Comparison of ENCODE assay signal across 18 cellular contexts in genomic region chr13:33462109-33462508, GRCh38.
DNase-seq lines count a peak whose midpoint lies in the region; ATAC-seq and TF ChIP-seq lines count a peak whose summit lies in the region.
"Had no signal": no experiment of that assay in that cellular context is flagged by ENCODE, and none has a peak within 500 bp of the region (broad histone marks: within the 10 kb centered on the region; RNA-seq: fewer than 3 reads in every experiment).

No MANE protein-coding gene starts in this region.

- H3K18ac ChIP-seq in mesenchymal stem cell (ENCODE audit: low read depth in 1 of 2, low read length in 2 of 2) = no peak overlapping the region

- no peaks in the 10 kb centered on the region for H3K9me3 Mint-ChIP-seq in activated T-helper 17 cell treated with anti-CD3 and anti-CD28 coated beads, Interleukin-2, amount 50 U/mL, for 72 hours
- H3K9me3 Mint-ChIP-seq in activated T-helper 1 cell treated with anti-CD3 and anti-CD28 coated beads, Interleukin-12 subunit alpha, Interleukin-12 subunit beta, Interleukin-2, Interleukin-4 antibody, amounts not matched to agents 30 ng/mL and 10 ng/mL and 1 ng/mL, durations not matched to agents 14 hours and 24 hours and 36 hours = no peaks in the 10 kb centered on the region

- H3K4ac ChIP-seq in mesenchymal stem cell (ENCODE audit: low read depth in 1 of 2, low read length in 2 of 2) = no peak overlapping the region

- H3K4me3 ChIP-seq in fibroblast of mammary gland (ENCODE audit: control insufficient read depth, low read depth, low read length) (no peak overlapping the region), mesenchymal stem cell (ENCODE audit: insufficient read depth in 1 of 2, low read depth in 1 of 2, low read length in 2 of 2) (no peak overlapping the region)
- H3K4me3 ChIP-seq: BLaER1 treated with 17β-estradiol and CSF1 and Interleukin-3, amounts not matched to agents 10 nM and 100 nM had no signal

- peak overlapping the region; percentile 52 for H2BK15ac ChIP-seq in mesenchymal stem cell (ENCODE audit: low read depth, poor library complexity, severe bottlenecking)

- no peak overlapping the region for H2BK120ac ChIP-seq in mesenchymal stem cell (ENCODE audit: low read depth, low read length)

- H3K23ac ChIP-seq in mesenchymal stem cell (ENCODE audit: low read length in 2 of 2) = no peak overlapping the region

- intact Hi-C loops in activated T-helper 1 cell treated with anti-CD3 and anti-CD28 coated beads, Interleukin-12 subunit alpha, Interleukin-12 subunit beta, Interleukin-2, Interleukin-4 antibody, amounts not matched to agents 30 ng/mL and 10 ng/mL and 1 ng/mL, durations not matched to agents 14 hours and 24 hours and 36 hours (cut with micrococcal nuclease) = no loop called here

- DNase-seq in amniotic epithelial cell (ENCODE audit: low read depth) = peak; percentile 2
- DNase-seq in fibroblast of mammary gland (ENCODE audit: low read depth) = peak; percentile 22
- no peak for DNase-seq in mesenchymal stem cell
- peak; percentile 55 for DNase-seq in stromal cell of bone marrow (ENCODE audit: low read depth)
- no peak for DNase-seq in activated T-helper 1 cell treated with anti-CD3 and anti-CD28 coated beads, Interleukin-12 subunit alpha, Interleukin-12 subunit beta, Interleukin-2, Interleukin-4 antibody, amounts not matched to agents 30 ng/mL and 10 ng/mL and 1 ng/mL, durations not matched to agents 14 hours and 24 hours and 36 hours (ENCODE audit: low spot score)
- DNase-seq in NCI-H2107 (lab: John Stamatoyannopoulos, UW) = no peak
- DNase-seq: 8988T; ACHN; Caco-2; Calu3; CD4-positive, alpha-beta T cell; CD8-positive, alpha-beta T cell; DMS79 treated with DMSO at 0.1 percent for 48 hours; GF-D8 had no signal

- H3K4me1 Mint-ChIP-seq in activated T-helper 17 cell treated with anti-CD3 and anti-CD28 coated beads, Interleukin-2, amount 50 U/mL, for 72 hours = no peaks in the 10 kb centered on the region
- no peaks in the 10 kb centered on the region for H3K4me1 Mint-ChIP-seq in activated T-helper 1 cell treated with anti-CD3 and anti-CD28 coated beads, Interleukin-12 subunit alpha, Interleukin-12 subunit beta, Interleukin-2, Interleukin-4 antibody, amounts not matched to agents 30 ng/mL and 10 ng/mL and 1 ng/mL, durations not matched to agents 14 hours and 24 hours and 36 hours (ENCODE audit: low read depth)
- H3K4me1 Mint-ChIP-seq: B cell had no signal

- H3K27me3 ChIP-seq in mesenchymal stem cell (ENCODE audit: control insufficient read depth in 1 of 2, insufficient read depth in 1 of 2, low read length in 2 of 2) = no peaks in the 10 kb centered on the region
- H3K27me3 ChIP-seq: BLaER1 treated with 17β-estradiol and CSF1 and Interleukin-3, amounts not matched to agents 10 nM and 100 nM had no signal

- no peak overlapping the region for H2BK12ac ChIP-seq in mesenchymal stem cell (ENCODE audit: low read length in 2 of 2)

- H3K4me2 ChIP-seq in mesenchymal stem cell (ENCODE audit: low read length, poor library complexity, severe bottlenecking) = no peak overlapping the region
- H3K4me2 ChIP-seq: BLaER1 treated with 17β-estradiol and CSF1 and Interleukin-3, amounts not matched to agents 10 nM and 100 nM had no signal

- H3K79me1 ChIP-seq in mesenchymal stem cell (replicated peaks; ENCODE audit: low read length, poor library complexity, severe bottlenecking) = no peaks in the 10 kb centered on the region

- H2BK5ac ChIP-seq in mesenchymal stem cell (ENCODE audit: low read depth, low read length, poor library complexity, severe bottlenecking) = no peak overlapping the region

- H3K27ac Mint-ChIP-seq in activated T-helper 17 cell treated with anti-CD3 and anti-CD28 coated beads, Interleukin-2, amount 50 U/mL, for 72 hours = no peak overlapping the region
- no peak overlapping the region for H3K27ac Mint-ChIP-seq in activated T-helper 1 cell treated with anti-CD3 and anti-CD28 coated beads, Interleukin-12 subunit alpha, Interleukin-12 subunit beta, Interleukin-2, Interleukin-4 antibody, amounts not matched to agents 30 ng/mL and 10 ng/mL and 1 ng/mL, durations not matched to agents 14 hours and 24 hours and 36 hours
- H3K27ac Mint-ChIP-seq: B cell; CD4-positive, alpha-beta T cell; CD8-positive, alpha-beta T cell had no signal

- no peaks in the 10 kb centered on the region for H3K36me3 ChIP-seq in mesenchymal stem cell (ENCODE audit: control insufficient read depth in 1 of 2, insufficient read depth in 2 of 2, low read depth in 1 of 2, low read length in 2 of 2)
- H3K36me3 ChIP-seq: BLaER1 treated with 17β-estradiol and CSF1 and Interleukin-3, amounts not matched to agents 10 nM and 100 nM had no signal

- no peak for TF ChIP-seq CTCF in fibroblast of mammary gland (conservative IDR thresholded peaks at IDR 0.05; ENCODE audit: control insufficient read depth, insufficient read depth, low read depth, low read length)

- H3K36me3 Mint-ChIP-seq in activated T-helper 17 cell treated with anti-CD3 and anti-CD28 coated beads, Interleukin-2, amount 50 U/mL, for 72 hours (ENCODE audit: low read depth) = no peaks in the 10 kb centered on the region
- H3K36me3 Mint-ChIP-seq in activated T-helper 1 cell treated with anti-CD3 and anti-CD28 coated beads, Interleukin-12 subunit alpha, Interleukin-12 subunit beta, Interleukin-2, Interleukin-4 antibody, amounts not matched to agents 30 ng/mL and 10 ng/mL and 1 ng/mL, durations not matched to agents 14 hours and 24 hours and 36 hours (ENCODE audit: low read depth) = peaks cover 2% of the 10 kb centered on the region
- H3K36me3 Mint-ChIP-seq: CD8-positive, alpha-beta T cell had no signal

- H2AFZ ChIP-seq in mesenchymal stem cell (ENCODE audit: low read depth, low read length) = no peak overlapping the region

- no peak overlapping the region for H4K8ac ChIP-seq in mesenchymal stem cell (ENCODE audit: low read length)

- ATAC-seq in activated T-helper 17 cell treated with anti-CD3 and anti-CD28 coated beads, Interleukin-2, amount 50 U/mL, for 72 hours (replicated peaks) = no peak
- ATAC-seq: CD8-positive, alpha-beta T cell had no signal

- H3K4me3 Mint-ChIP-seq in activated T-helper 17 cell treated with anti-CD3 and anti-CD28 coated beads, Interleukin-2, amount 50 U/mL, for 72 hours = no peak overlapping the region
- H3K4me3 Mint-ChIP-seq in activated T-helper 1 cell treated with anti-CD3 and anti-CD28 coated beads, Interleukin-12 subunit alpha, Interleukin-12 subunit beta, Interleukin-2, Interleukin-4 antibody, amounts not matched to agents 30 ng/mL and 10 ng/mL and 1 ng/mL, durations not matched to agents 14 hours and 24 hours and 36 hours = no peak overlapping the region
- H3K4me3 Mint-ChIP-seq: B cell; CD4-positive, alpha-beta T cell; CD8-positive, alpha-beta T cell had no signal

- H3K4me1 ChIP-seq in mesenchymal stem cell (ENCODE audit: control insufficient read depth, insufficient read depth, low read depth, low read length) = no peaks in the 10 kb centered on the region
- H3K4me1 ChIP-seq: Caco-2 had no signal

- peaks cover 10% of the 10 kb centered on the region for H3K9me3 ChIP-seq in mesenchymal stem cell (ENCODE audit: control insufficient read depth, low read length)

- H3K27me3 Mint-ChIP-seq in activated T-helper 17 cell treated with anti-CD3 and anti-CD28 coated beads, Interleukin-2, amount 50 U/mL, for 72 hours = peaks cover 6% of the 10 kb centered on the region
- no peaks in the 10 kb centered on the region for H3K27me3 Mint-ChIP-seq in activated T-helper 1 cell treated with anti-CD3 and anti-CD28 coated beads, Interleukin-12 subunit alpha, Interleukin-12 subunit beta, Interleukin-2, Interleukin-4 antibody, amounts not matched to agents 30 ng/mL and 10 ng/mL and 1 ng/mL, durations not matched to agents 14 hours and 24 hours and 36 hours (ENCODE audit: insufficient read depth)

- no peak overlapping the region for H3K9ac ChIP-seq in mesenchymal stem cell (ENCODE audit: low read length)
- H3K9ac ChIP-seq: BLaER1 treated with 17β-estradiol and CSF1 and Interleukin-3, amounts not matched to agents 10 nM and 100 nM had no signal

- no peak overlapping the region for H3K14ac ChIP-seq in mesenchymal stem cell (ENCODE audit: low read length in 2 of 2)

- H3K27ac ChIP-seq in mesenchymal stem cell (ENCODE audit: low read length, poor library complexity, severe bottlenecking) = no peak overlapping the region
- H3K27ac ChIP-seq: BLaER1 treated with 17β-estradiol and CSF1 and Interleukin-3, amounts not matched to agents 10 nM and 100 nM; C4-2B had no signal

- 89% methylated on average over 3 of the region's 4 CpGs for WGBS in mesenchymal stem cell

- H4K91ac ChIP-seq in mesenchymal stem cell (ENCODE audit: low read length) = no peak overlapping the region

- H2AK5ac ChIP-seq in mesenchymal stem cell (ENCODE audit: low read length, severe bottlenecking) = no peak overlapping the region

Comparison
In these comparisons a context has a peak if more than half of its experiments do, and no peak if none do; other contexts are left out.
1. DNase-seq: peak in amniotic epithelial cell (single experiment), fibroblast of mammary gland (single experiment) and stromal cell of bone marrow (single experiment); none in mesenchymal stem cell (single experiment), activated T-helper 1 cell treated with anti-CD3 and anti-CD28 coated beads, Interleukin-12 subunit alpha, Interleukin-12 subunit beta, Interleukin-2, Interleukin-4 antibody, amounts not matched to agents 30 ng/mL and 10 ng/mL and 1 ng/mL, durations not matched to agents 14 hours and 24 hours and 36 hours (single experiment) and NCI-H2107 (single experiment).